Comparison of ENCODE assay signal across 2 cellular contexts in genomic region chr1:67135354-67135753, GRCh38.
TF ChIP-seq lines count a peak whose summit lies in the region.

No MANE protein-coding gene starts in this region.

TF ChIP-seq in GM12878, 131 proteins besides CTCF, POLR2A, EP300 and RAD21:
- no peak for TF ChIP-seq TCF7 (IDR thresholded peaks at IDR 0.05; ENCODE audit: borderline replicate concordance)
- TF ChIP-seq ZBED1 (IDR thresholded peaks at IDR 0.05; ENCODE audit: borderline replicate concordance): no peak
- TF ChIP-seq SIX5 (IDR thresholded peaks at IDR 0.05; ENCODE audit: low read depth, low read length, severe bottlenecking): no peak
- TF ChIP-seq NFXL1 (IDR thresholded peaks at IDR 0.05; ENCODE audit: borderline replicate concordance): no peak
- no peak for TF ChIP-seq PBX3 (IDR thresholded peaks at IDR 0.05; ENCODE audit: insufficient replicate concordance, low read depth, low read length)
- no peak for TF ChIP-seq ASH2L (IDR thresholded peaks at IDR 0.05; ENCODE audit: borderline replicate concordance, low read depth)
- TF ChIP-seq IKZF1 (conservative IDR thresholded peaks at IDR 0.05): no peak
- TF ChIP-seq PAX8 (IDR thresholded peaks at IDR 0.05): no peak
- no peak for TF ChIP-seq FOXK2 (IDR thresholded peaks at IDR 0.05)
- TF ChIP-seq E2F4 (IDR thresholded peaks at IDR 0.05; ENCODE audit: low read depth, low read length): no peak
- TF ChIP-seq RELA (IDR thresholded peaks at IDR 0.05; ENCODE audit: borderline replicate concordance, partially characterized antibody): no peak
- no peak for TF ChIP-seq STAT3 (IDR thresholded peaks at IDR 0.05; ENCODE audit: low read depth, low read length)
- no peak for TF ChIP-seq NRF1 (conservative IDR thresholded peaks at IDR 0.05; ENCODE audit: low read depth, low read length)
- TF ChIP-seq ZNF687 (IDR thresholded peaks at IDR 0.05): no peak
- no peak for TF ChIP-seq YBX1 (IDR thresholded peaks at IDR 0.05)
- no peak for TF ChIP-seq TBL1XR1 (IDR thresholded peaks at IDR 0.05; ENCODE audit: low read depth, low read length)
- no peak for TF ChIP-seq HDGF (IDR thresholded peaks at IDR 0.05)
- no peak for TF ChIP-seq KLF5 (IDR thresholded peaks at IDR 0.05; ENCODE audit: partially characterized antibody)
TF ChIP-seq in GM12878: peak in this region for 0.

TF ChIP-seq in GM12891, 5 proteins besides CTCF, POLR2A, EP300 and RAD21:
- TF ChIP-seq PAX5 (IDR thresholded peaks at IDR 0.05; ENCODE audit: insufficient read depth, low read length, severe bottlenecking) (no peak), POU2F2 (IDR thresholded peaks at IDR 0.05; ENCODE audit: low read depth, low read length) (no peak), SPI1 (IDR thresholded peaks at IDR 0.05; ENCODE audit: low read depth, low read length) (no peak)
